ENCODE assay signal across 18 cellular contexts in the genomic region with DNA sequence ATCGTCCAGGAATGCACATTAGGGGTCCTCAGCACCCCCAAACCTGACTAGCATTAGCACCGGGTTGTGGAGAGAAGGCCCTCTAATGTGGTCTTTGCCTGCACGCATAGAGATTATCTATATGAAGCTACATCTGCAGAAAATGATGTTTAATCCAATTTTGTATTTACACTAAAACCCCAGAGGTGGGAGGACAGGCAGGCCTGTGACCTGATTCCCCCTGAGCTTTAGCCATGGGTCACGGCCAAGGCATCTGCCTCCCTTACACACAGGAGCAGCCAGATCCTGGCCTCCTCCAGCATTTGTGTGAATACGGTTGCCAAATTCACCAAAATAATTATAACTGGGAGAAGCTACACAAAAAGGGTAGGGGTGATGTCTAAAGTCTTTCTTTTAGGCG. TPM values are rescaled to one million over a fixed set of nuclear protein-coding genes. Genes with fewer than 3 reads are reported as not detected.
DNase-seq lines count a peak whose midpoint lies in the region; ATAC-seq, FAIRE-seq and TF ChIP-seq lines count a peak whose summit lies in the region.
"Had no signal": no experiment of that assay in that cellular context is flagged by ENCODE, and none has a peak within 500 bp of the region (broad histone marks: within the 10 kb centered on the region; RNA-seq: fewer than 3 reads in every experiment).

No MANE protein-coding gene starts in this region.

- peaks cover 3% of the 10 kb centered on the region for H3K27me3 Mint-ChIP-seq in nephron progenitor cell (ENCODE audit: low read depth, poor library complexity)
- H3K27me3 Mint-ChIP-seq in type B pancreatic cell, result peaks cover 3% of the 10 kb centered on the region

- peak overlapping the region; percentile 80; the same call in 1 of the 2 replicates for H2AFZ ChIP-seq in K562 (ENCODE audit: low read depth, low read length)

- 61 to 69% (median 62%) methylated on average over 6 of the region's 6 CpGs for WGBS in heart left ventricle, 4 donors
- 60% methylated on average over 6 of the region's 6 CpGs for WGBS in K562 (ENCODE audit: insufficient coverage, low coverage, missing lambda C conversion rate)

- H3K4me3 ChIP-seq in heart left ventricle (peak overlapping the region in 1 of 12 donors; percentile 18), K562 (no peak overlapping the region)
- H3K4me3 ChIP-seq: GM12878, GM23338, mucosa of descending colon had no signal

- H3K9me1 ChIP-seq in K562 (ENCODE audit: control insufficient read depth, insufficient read depth, low read length), result no peaks in the 10 kb centered on the region

- H4K20me1 ChIP-seq in K562 (replicated peaks; ENCODE audit: control insufficient read depth, insufficient read depth, low read length), result no peaks in the 10 kb centered on the region

- H3K9ac ChIP-seq in K562 (ENCODE audit: insufficient read depth in 1 of 2, low read depth in 2 of 2, low read length in 2 of 2), result no peak overlapping the region; a peak in 1 of 4 replicates

- H3K27me3 ChIP-seq in heart left ventricle (no peaks in the 10 kb centered on the region), K562 (ENCODE audit: control insufficient read depth in 2 of 2, insufficient read depth in 2 of 2, low read length in 2 of 2) (no peaks in the 10 kb centered on the region)

- BruUV-seq in K562 (replicated peaks; lab: Mats Ljungman, UMichigan), result no TSS peak

- no peak for TF ChIP-seq EP300 in K562 (IDR thresholded peaks at IDR 0.05; ENCODE audit: low read length)

- H3K4me3 Mint-ChIP-seq in nephron progenitor cell, result peak overlapping the region; percentile 10
- H3K4me3 Mint-ChIP-seq in type B pancreatic cell, result peak overlapping the region; percentile 50
- H3K4me3 Mint-ChIP-seq: GM23338 had no signal

- H3K79me2 ChIP-seq in K562 (ENCODE audit: control insufficient read depth, insufficient read depth, low read length), result peaks cover 5% of the 10 kb centered on the region; the same call in 2 of the 3 replicates

- H3K4me1 ChIP-seq in heart left ventricle (peaks cover 0 to 46% (median 28%) of the 10 kb centered on the region in 12 donors), K562 (replicated peaks in 1 of 2; ENCODE audit: control insufficient read depth in 2 of 2, insufficient read depth in 2 of 2, low read length in 2 of 2) (peaks cover 6 to 24% of the 10 kb centered on the region in 2 experiments)

- ATAC-seq in heart left ventricle, result peak in 1 of 4 donors; percentile 25
- no peak for ATAC-seq in Right ventricle myocardium superior (ENCODE audit: poor library complexity)
- no peak for ATAC-seq in K562
- no peak for ATAC-seq in HG03457 (IDR thresholded peaks at IDR 0.05; ENCODE audit: unreplicated experiment)
- ATAC-seq: GM12878 had no signal

- no peaks in the 10 kb centered on the region for H3K9me3 Mint-ChIP-seq in nephron progenitor cell
- H3K9me3 Mint-ChIP-seq in type B pancreatic cell, result peaks cover 5% of the 10 kb centered on the region

- H3K36me3 Mint-ChIP-seq in nephron progenitor cell (ENCODE audit: low read depth) (no peaks in the 10 kb centered on the region), type B pancreatic cell (peaks cover 8% of the 10 kb centered on the region)

- no peak overlapping the region for H3K4me2 ChIP-seq in K562 (ENCODE audit: insufficient read depth, low read length)
- H3K4me2 ChIP-seq: GM23338 had no signal

- intact Hi-C loops in heart left ventricle (cut with DNase I) (loop anchor here in 2 of 10 donors (5.0 kb wide), 2 partner anchors 190 to 420 kb away; no protein-coding TSS in a partner anchor), Right ventricle myocardium superior (cut with DNase I) (no loop called here), K562 (cut with micrococcal nuclease) (no loop called here)

- in situ Hi-C loops in K562 (cut with MboI), result no loop called here

- FAIRE-seq in K562 (lab: Jason Lieb, UNC), result no peak
- FAIRE-seq: GM12878 had no signal

- DNase-seq in heart left ventricle, result peak in 1 of 5 donors; percentile 37
- DNase-seq in Right ventricle myocardium superior, result no peak
- DNase-seq in K562 (ENCODE audit: extremely low read depth in 1 of 4, low spot score in 3 of 4), result no peak
- no peak for DNase-seq in nephron progenitor cell
- DNase-seq in type B pancreatic cell (ENCODE audit: extremely low spot score, unreplicated experiment), result no peak
- no peak for DNase-seq in NAMALWA (ENCODE audit: low spot score)
- DNase-seq in NCI-H510A treated with DMSO at 0.1 percent for 48 hours (lab: John Stamatoyannopoulos, UW), result no peak
- DNase-seq: activated naive CD4-positive, alpha-beta T cell treated with anti-CD3 and anti-CD28 coated beads, Interleukin-2, amount 50 U/mL, for 16 hours; activated T-cell treated with anti-CD3 and anti-CD28 coated beads, Interleukin-2, amount 50 U/mL, for 48 hours; aorta; effector memory CD4-positive, alpha-beta T cell; MM.1S; mucosa of descending colon; stimulated activated CD4-positive, alpha-beta T cell treated with anti-CD3 and anti-CD28 coated beads, Interleukin-15, amount 100 ng/mL, for 24 hours had no signal

- no peaks in the 10 kb centered on the region for H3K36me3 ChIP-seq in heart left ventricle
- no peaks in the 10 kb centered on the region for H3K36me3 ChIP-seq in K562 (ENCODE audit: control insufficient read depth, insufficient read depth, low read length)

- CTCF ChIA-PET in K562 (lab: Yijun Ruan, JAX; ENCODE audit: low intra/inter-chr PET ratio), result no interaction called here

- H3K9me3 ChIP-seq in heart left ventricle (no peaks in the 10 kb centered on the region), K562 (replicated peaks; ENCODE audit: control insufficient read depth, insufficient read depth, low read depth, low read length) (no peaks in the 10 kb centered on the region)
- H3K9me3 ChIP-seq: mucosa of descending colon had no signal

- POLR2A ChIA-PET in K562 (lab: Yijun Ruan, JAX), result interaction anchor here (0.6 to 1.7 kb wide), 3 partner anchors 11 to 422 kb away, joined by 3 to 5 read pairs (median 4); no protein-coding TSS in a partner anchor

- H3K27ac Mint-ChIP-seq in nephron progenitor cell (peak overlapping the region; percentile 58), type B pancreatic cell (peak overlapping the region; percentile 56)
- H3K27ac Mint-ChIP-seq: GM23338 had no signal

- TF ChIP-seq CTCF in heart left ventricle (IDR thresholded peaks at IDR 0.05) (no peak), K562 (IDR thresholded peaks at IDR 0.05 in 2 of 3, conservative IDR thresholded peaks at IDR 0.05 in 1 of 3; ENCODE audit: insufficient read depth in 2 of 3, low read depth in 1 of 3, low read length in 3 of 3) (no peak), nephron progenitor cell (IDR thresholded peaks at IDR 0.05) (no peak), type B pancreatic cell (conservative IDR thresholded peaks at IDR 0.05) (no peak)

- peak overlapping the region in 8 of 12 donors; percentile 2 to 45 (median 26) for H3K27ac ChIP-seq in heart left ventricle
- no peak overlapping the region for H3K27ac ChIP-seq in K562 (ENCODE audit: extremely low read depth, low read depth, low read length)
- H3K27ac ChIP-seq: C4-2B had no signal

- TF ChIP-seq POLR2A in heart left ventricle (IDR thresholded peaks at IDR 0.05), result no peak
- no peak for TF ChIP-seq POLR2A in K562 (conservative IDR thresholded peaks at IDR 0.05)

- no peak for TF ChIP-seq RAD21 in K562 (CRISPR knock-in tag; conservative IDR thresholded peaks at IDR 0.05 in 1 of 2, IDR thresholded peaks at IDR 0.05 in 1 of 2)

- peaks cover 68% of the 10 kb centered on the region for H3K4me1 Mint-ChIP-seq in nephron progenitor cell
- peaks cover 30% of the 10 kb centered on the region for H3K4me1 Mint-ChIP-seq in type B pancreatic cell (ENCODE audit: unreplicated experiment)

RNA-seq across cellular contexts. Expression of a gene that starts 7.0 kb away (rescaled TPM):
- total RNA-seq in heart left ventricle, result 10 to 100 TPM in 8 of 9 donors, 1 to 10 TPM in 1; 7.8 to 45.0 (median 15.2) TPM
- 10 to 100 TPM in 1 of 2 donors, 1 to 10 TPM in 1; 7.1 to 24.6 TPM for polyA plus RNA-seq in heart left ventricle
- total RNA-seq in Right ventricle myocardium superior, result 18.8 TPM
- 1.2 and 1.3 TPM in 2 replicates for total RNA-seq in K562 (2011; cell fraction: chromatin; rRNA removed; ENCODE audit: low replicate concordance)
- 1.6 and 1.7 TPM in 2 replicates for total RNA-seq in K562 (2011; cell fraction: nucleolus; rRNA removed)
- total RNA-seq in K562 (2011; cell fraction: nucleoplasm; rRNA removed), result 2.1 and 2.5 TPM in 2 replicates
- total RNA-seq in K562 (2014; rRNA removed), result 0.41 and 2.0 TPM in 2 replicates
- 0.61 and 0.65 TPM in 2 replicates for total RNA-seq in K562 (2014; rRNA removed; fragmentation: Illumina TruSeq; extraction: Trizol)
- total RNA-seq in K562 (2015; rRNA removed; fragmentation: Illumina TruSeq; extraction: Trizol), result 1.1 TPM in 2 replicates
- 0.89 and 0.93 TPM in 2 replicates for total RNA-seq in K562 (2021)
- 0.49 and 0.84 TPM in 2 replicates for polyA plus RNA-seq in K562 (2011; rRNA removed)
- polyA plus RNA-seq in K562 (2011; cell fraction: cytosol; rRNA removed), result 0.30 and 0.35 TPM in 2 replicates
- polyA plus RNA-seq in K562 (2011; cell fraction: nucleus; rRNA removed), result 0.74 and 0.97 TPM in 2 replicates
- 0.82 and 1.4 TPM in 2 replicates for polyA plus RNA-seq in K562 (2012)
- 0.46 and 0.61 TPM in 2 replicates for polyA plus RNA-seq in K562 (2014; fragmentation: Illumina TruSeq; extraction: Trizol)
- under 1 TPM; 0.28 to 0.45 TPM for polyA plus RNA-seq in K562 (2014; fragmentation: Nextera tagmentation; extraction: Ambion mirVana)
- polyA plus RNA-seq in K562 (2014; rRNA removed), result 0.45 and 0.93 TPM in 2 replicates
- polyA minus RNA-seq in K562 (2011; rRNA and poly(A)+ RNA removed), result 0.74 and 1.1 TPM in 2 replicates
- 0.36 and 1.2 TPM in 2 replicates for polyA minus RNA-seq in K562 (2011; cell fraction: cytosol; rRNA and poly(A)+ RNA removed)
- 1.5 and 2.2 TPM in 2 replicates for polyA minus RNA-seq in K562 (2011; cell fraction: nucleus; rRNA and poly(A)+ RNA removed)
- total RNA-seq in type B pancreatic cell (ENCODE audit: low replicate concordance), result 2.9 and 5.6 TPM in 2 replicates

RNA-seq across cellular contexts. Expression of a gene that starts 20.7 kb away (rescaled TPM):
- 10 to 100 TPM; 23.9 to 38.2 (median 27.1) TPM for total RNA-seq in heart left ventricle
- polyA plus RNA-seq in heart left ventricle, result 10 to 100 TPM; 13.7 to 34.0 TPM
- total RNA-seq in Right ventricle myocardium superior, result 24.9 TPM
- total RNA-seq in K562 (2011; cell fraction: chromatin; rRNA removed; ENCODE audit: low replicate concordance), result 47.1 and 85.0 TPM in 2 replicates
- 28.7 and 30.1 TPM in 2 replicates for total RNA-seq in K562 (2011; cell fraction: nucleolus; rRNA removed)
- 46.6 and 68.3 TPM in 2 replicates for total RNA-seq in K562 (2011; cell fraction: nucleoplasm; rRNA removed)
- total RNA-seq in K562 (2014; rRNA removed), result 41.6 and 42.1 TPM in 2 replicates
- total RNA-seq in K562 (2014; rRNA removed; fragmentation: Illumina TruSeq; extraction: Trizol), result 66.5 and 71.3 TPM in 2 replicates
- 60.6 and 64.4 TPM in 2 replicates for total RNA-seq in K562 (2015; rRNA removed; fragmentation: Illumina TruSeq; extraction: Trizol)
- total RNA-seq in K562 (2021), result 48.0 and 49.6 TPM in 2 replicates
- polyA plus RNA-seq in K562 (2011; rRNA removed), result 40.8 and 47.0 TPM in 2 replicates
- 19.8 and 37.3 TPM in 2 replicates for polyA plus RNA-seq in K562 (2011; cell fraction: cytosol; rRNA removed)
- 40.7 and 58.0 TPM in 2 replicates for polyA plus RNA-seq in K562 (2011; cell fraction: nucleus; rRNA removed)
- 21.8 and 38.7 TPM in 2 replicates for polyA plus RNA-seq in K562 (2012)
- 57.1 and 72.5 TPM in 2 replicates for polyA plus RNA-seq in K562 (2014; fragmentation: Illumina TruSeq; extraction: Trizol)
- polyA plus RNA-seq in K562 (2014; fragmentation: Nextera tagmentation; extraction: Ambion mirVana), result 100 to 1,000 TPM; 157 to 186 TPM
- 39.4 and 45.8 TPM in 2 replicates for polyA plus RNA-seq in K562 (2014; rRNA removed)
- polyA minus RNA-seq in K562 (2011; rRNA and poly(A)+ RNA removed), result 43.3 and 43.9 TPM in 2 replicates
- polyA minus RNA-seq in K562 (2011; cell fraction: cytosol; rRNA and poly(A)+ RNA removed), result 20.9 and 22.6 TPM in 2 replicates
- polyA minus RNA-seq in K562 (2011; cell fraction: nucleus; rRNA and poly(A)+ RNA removed), result 25.6 and 44.3 TPM in 2 replicates
- 73.0 and 142 TPM in 2 replicates for total RNA-seq in type B pancreatic cell (ENCODE audit: low replicate concordance)
